9 cellular contexts compared by ENCODE assay signal in genomic region chr9:104993291-104993963, GRCh38.
DNase-seq lines count a peak whose midpoint lies in the region; ATAC-seq, FAIRE-seq and TF ChIP-seq lines count a peak whose summit lies in the region.
"Had no signal": no experiment of that assay in that cellular context is flagged by ENCODE, and none has a peak within 500 bp of the region (broad histone marks: within the 10 kb centered on the region; RNA-seq: fewer than 3 reads in every experiment).

No MANE protein-coding gene starts in this region.

- TF ChIP-seq POLR2A in Peyer's patch (IDR thresholded peaks at IDR 0.05) (no peak), GM12891 (IDR thresholded peaks at IDR 0.05; ENCODE audit: low read depth, low read length) (no peak)

- ATAC-seq in naive B cell (ENCODE audit: low read depth in 2 of 2) (peak in 1 of 2 donors; percentile 13), aorta (ENCODE audit: low FRiP score) (peak; percentile 71)
- ATAC-seq in activated T-cell treated with anti-CD3 and anti-CD28 coated beads, Interleukin-2, amount 50 U/mL, for 4 hours: no peak
- ATAC-seq: HCT116 had no signal

- no peak for TF ChIP-seq CTCF in Peyer's patch (IDR thresholded peaks at IDR 0.05)
- no peak for TF ChIP-seq CTCF in fibroblast of pulmonary artery (IDR thresholded peaks at IDR 0.05; ENCODE audit: low read length, missing control alignments)

- H3K27ac Mint-ChIP-seq in CD4-positive, alpha-beta memory T cell: peak overlapping the region in 5 of 7 donors; percentile 44 to 99 (median 83)
- H3K27ac Mint-ChIP-seq in naive B cell: peak overlapping the region in 4 of 6 donors; percentile 8 to 73 (median 50)

- CTCF ChIA-PET in CD4-positive, alpha-beta memory T cell (lab: Charles Lee; ENCODE audit: partially characterized antibody): no interaction called here

- no peak overlapping the region for H3K4me3 ChIP-seq in CD4-positive, alpha-beta memory T cell (ENCODE audit: low read length in 2 of 2)
- H3K4me3 ChIP-seq in Peyer's patch (no peak overlapping the region), fibroblast of pulmonary artery (replicated peaks; ENCODE audit: low read depth, low read length) (no peak overlapping the region), aorta (ENCODE audit: low read length in 2 of 2) (no peak overlapping the region)

- no peaks in the 10 kb centered on the region for H3K27me3 ChIP-seq in CD4-positive, alpha-beta memory T cell (ENCODE audit: insufficient read depth, low read length)
- H3K27me3 ChIP-seq in Peyer's patch (no peaks in the 10 kb centered on the region), aorta (ENCODE audit: control insufficient read depth in 1 of 2, insufficient read depth in 2 of 2, low read length in 1 of 2) (no peaks in the 10 kb centered on the region)

- peaks cover 0 to 1% of the 10 kb centered on the region in 2 donors for H3K27me3 Mint-ChIP-seq in CD4-positive, alpha-beta memory T cell
- peaks cover 0 to 3% (median 0%) of the 10 kb centered on the region in 3 donors for H3K27me3 Mint-ChIP-seq in naive B cell
- H3K27me3 Mint-ChIP-seq in activated T-cell treated with anti-CD3 and anti-CD28 coated beads, Interleukin-2, amount 50 U/mL, for 4 hours (ENCODE audit: low read depth): peaks cover 23% of the 10 kb centered on the region

- H3K27ac ChIP-seq in CD4-positive, alpha-beta memory T cell (ENCODE audit: low read depth, low read length): no peak overlapping the region
- H3K27ac ChIP-seq in Peyer's patch (peak overlapping the region; percentile 30 to 92 (median 84)), aorta (ENCODE audit: low read depth in 1 of 2, low read length in 2 of 2) (peak overlapping the region in 1 of 2 donors; percentile 20)

- H3K9me3 Mint-ChIP-seq in CD4-positive, alpha-beta memory T cell: no peaks in the 10 kb centered on the region
- no peaks in the 10 kb centered on the region for H3K9me3 Mint-ChIP-seq in naive B cell
- H3K9me3 Mint-ChIP-seq in activated T-cell treated with anti-CD3 and anti-CD28 coated beads, Interleukin-2, amount 50 U/mL, for 4 hours: no peaks in the 10 kb centered on the region

- intact Hi-C loops in CD4-positive, alpha-beta memory T cell (cut with micrococcal nuclease): loop anchor here (5.0 kb wide), 2 partner anchors 164 to 249 kb away; partner anchors contain the start of gene SLC44A1
- intact Hi-C loops in aorta (cut with DNase I): loop anchor here in 1 of 2 donors (5.0 kb wide), 2 partner anchors 66 to 136 kb away; partner anchors contain the start of gene ABCA1

- no peaks in the 10 kb centered on the region for H3K36me3 ChIP-seq in CD4-positive, alpha-beta memory T cell (ENCODE audit: insufficient read depth, low read length)
- H3K36me3 ChIP-seq in Peyer's patch: no peaks in the 10 kb centered on the region
- no peaks in the 10 kb centered on the region for H3K36me3 ChIP-seq in aorta (ENCODE audit: control insufficient read depth in 1 of 2, insufficient read depth in 2 of 2, low read length in 1 of 2)

- peaks cover 38% of the 10 kb centered on the region for H3K4me1 ChIP-seq in CD4-positive, alpha-beta memory T cell (ENCODE audit: insufficient read depth, low read length)
- peaks cover 6 to 31% (median 16%) of the 10 kb centered on the region in 4 donors for H3K4me1 ChIP-seq in Peyer's patch
- peaks cover 0 to 10% of the 10 kb centered on the region in 2 donors for H3K4me1 ChIP-seq in aorta (ENCODE audit: control insufficient read depth in 1 of 2, insufficient read depth in 2 of 2, low read length in 2 of 2)

- POLR2A ChIA-PET in CD4-positive, alpha-beta memory T cell (lab: Charles Lee; ENCODE audit: partially characterized antibody): interaction anchor here (1.0 to 2.8 kb wide), 2 partner anchors 25 to 251 kb away, joined by 4 to 9 read pairs; partner anchors contain the start of gene SLC44A1

- FAIRE-seq in GM12891 (lab: Jason Lieb, UNC): no peak

- H3K4me1 Mint-ChIP-seq in CD4-positive, alpha-beta memory T cell: peaks cover 21 to 45% (median 32%) of the 10 kb centered on the region in 4 donors
- peaks cover 28 to 32% (median 29%) of the 10 kb centered on the region in 3 donors for H3K4me1 Mint-ChIP-seq in naive B cell
- peaks cover 39% of the 10 kb centered on the region for H3K4me1 Mint-ChIP-seq in activated T-cell treated with anti-CD3 and anti-CD28 coated beads, Interleukin-2, amount 50 U/mL, for 4 hours (ENCODE audit: low read depth)

- no peaks in the 10 kb centered on the region for H3K9me3 ChIP-seq in CD4-positive, alpha-beta memory T cell (ENCODE audit: control insufficient read depth in 1 of 2, low read length in 2 of 2)
- H3K9me3 ChIP-seq in Peyer's patch (no peaks in the 10 kb centered on the region), aorta (ENCODE audit: control insufficient read depth, low read length) (no peaks in the 10 kb centered on the region)

- 2 to 4% methylated on average over 9 of the region's 9 CpGs for WGBS in aorta, 2 donors

- H3K36me3 Mint-ChIP-seq in CD4-positive, alpha-beta memory T cell: no peaks in the 10 kb centered on the region
- H3K36me3 Mint-ChIP-seq in naive B cell: no peaks in the 10 kb centered on the region
- H3K36me3 Mint-ChIP-seq in activated T-cell treated with anti-CD3 and anti-CD28 coated beads, Interleukin-2, amount 50 U/mL, for 4 hours (ENCODE audit: insufficient read depth): no peaks in the 10 kb centered on the region

- DNase-seq in CD4-positive, alpha-beta memory T cell: peak in 3 of 5 donors; percentile 18 to 47 (median 19)
- peak; percentile 46 to 74 (median 52) for DNase-seq in Peyer's patch
- peak; percentile 95 for DNase-seq in fibroblast of pulmonary artery (ENCODE audit: low read depth)
- DNase-seq in naive B cell: peak; percentile 37
- DNase-seq in aorta: peak; percentile 80 to 86
- no peak for DNase-seq in NCI-H187 treated with DMSO at 0.1 percent for 48 hours (lab: John Stamatoyannopoulos, UW)
- DNase-seq in activated T-cell treated with anti-CD3 and anti-CD28 coated beads, Interleukin-2, amount 50 U/mL, for 4 hours: no peak
- no peak for DNase-seq in GM12891 (ENCODE audit: insufficient read length, low spot score)

- H3K4me3 Mint-ChIP-seq in CD4-positive, alpha-beta memory T cell: peak overlapping the region in 6 of 8 donors; percentile 3 to 94 (median 31)
- peak overlapping the region in 5 of 8 donors; percentile 16 to 94 (median 71) for H3K4me3 Mint-ChIP-seq in naive B cell
- H3K4me3 Mint-ChIP-seq in activated T-cell treated with anti-CD3 and anti-CD28 coated beads, Interleukin-2, amount 50 U/mL, for 4 hours: no peak overlapping the region

TF ChIP-seq in GM12891, 5 proteins besides CTCF, POLR2A, EP300 and RAD21:
- no peak for TF ChIP-seq TAF1 (IDR thresholded peaks at IDR 0.05; ENCODE audit: low read depth, low read length)
- TF ChIP-seq POU2F2 (IDR thresholded peaks at IDR 0.05; ENCODE audit: low read depth, low read length): no peak
- TF ChIP-seq SPI1 (IDR thresholded peaks at IDR 0.05; ENCODE audit: low read depth, low read length): no peak
- no peak for TF ChIP-seq POLR2AphosphoS5 (IDR thresholded peaks at IDR 0.05; ENCODE audit: low read depth, low read length)
- no peak for TF ChIP-seq PAX5 (IDR thresholded peaks at IDR 0.05; ENCODE audit: insufficient read depth, low read length, severe bottlenecking)

Comparison
In these comparisons a context has a peak if more than half of its experiments do, and no peak if none do; other contexts are left out.
1. DNase-seq: peak in CD4-positive, alpha-beta memory T cell (3 of 5), Peyer's patch (3 of 3), fibroblast of pulmonary artery (single experiment), naive B cell (single experiment) and aorta (2 of 2); none in NCI-H187 treated with DMSO at 0.1 percent for 48 hours (single experiment), activated T-cell treated with anti-CD3 and anti-CD28 coated beads, Interleukin-2, amount 50 U/mL, for 4 hours (single experiment) and GM12891 (single experiment).